33 cellular contexts compared by ENCODE assay signal in genomic region chr2:78778756-78779510, GRCh38.
"Had no signal": no experiment of that assay in that cellular context is flagged by ENCODE, and none has a peak within 500 bp of the region (broad histone marks: within the 10 kb centered on the region; RNA-seq: fewer than 3 reads in every experiment).

No MANE protein-coding gene starts in this region.

- H3K4me1 Mint-ChIP-seq: activated CD4-positive, alpha-beta memory T cell treated with anti-CD3 and anti-CD28 coated beads, Interleukin-2, amount 10 ng/mL, durations not matched to agents 7 days and 5 days; activated CD4-positive, alpha-beta T cell treated with anti-CD3 and anti-CD28 coated beads, Interleukin-2, amount 10 ng/mL, durations not matched to agents 7 days and 5 days; naive thymus-derived CD8-positive, alpha-beta T cell; neural crest cell; T-helper 17 cell had no signal

- H3K4me3 Mint-ChIP-seq: activated CD4-positive, alpha-beta memory T cell treated with anti-CD3 and anti-CD28 coated beads, Interleukin-2, amount 10 ng/mL, durations not matched to agents 7 days and 5 days; activated CD4-positive, alpha-beta T cell treated with anti-CD3 and anti-CD28 coated beads, Interleukin-2, amount 10 ng/mL, durations not matched to agents 7 days and 5 days; activated naive CD8-positive, alpha-beta T cell; effector memory CD8-positive, alpha-beta T cell; naive thymus-derived CD8-positive, alpha-beta T cell; neural crest cell; T-helper 17 cell had no signal

- DNase-seq: activated CD4-positive, alpha-beta memory T cell treated with anti-CD3 and anti-CD28 coated beads, Interleukin-2, amount 10 ng/mL, durations not matched to agents 7 days and 5 days; activated CD4-positive, alpha-beta T cell treated with anti-CD3 and anti-CD28 coated beads for 1 hour; activated CD4-positive, alpha-beta T cell treated with anti-CD3 and anti-CD28 coated beads, Interleukin-2, amount 10 ng/mL, durations not matched to agents 7 days and 5 days; activated CD8-positive, alpha-beta memory T cell treated with anti-CD3 and anti-CD28 coated beads, Interleukin-2, amount 50 U/mL, for 48 hours; activated naive CD4-positive, alpha-beta T cell treated with Interleukin-2 at 50 U/mL for 16 hours; activated T-cell treated with anti-CD3 and anti-CD28 coated beads, Interleukin-2, amount 50 U/mL, for 48 hours; adrenal gland; aorta; body of pancreas; cerebellar nuclear complex; dorsolateral prefrontal cortex; effector memory CD8-positive, alpha-beta T cell; erythroblast; gastrocnemius medialis; glutamatergic neuron; left ventricle myocardium inferior; naive thymus-derived CD8-positive, alpha-beta T cell; nucleus accumbens; psoas muscle; stimulated activated CD4-positive, alpha-beta T cell treated with anti-CD3 and anti-CD28 coated beads, Interleukin-12 subunit alpha, Interleukin-12 subunit beta, amount 100 ng/mL, for 4 hours; stimulated activated CD4-positive, alpha-beta T cell treated with anti-CD3 and anti-CD28 coated beads, Interleukin-4, amount 100 ng/mL, for 1 hour; T-helper 17 cell; T1000; WERI-Rb-1 had no signal

- H3K27ac Mint-ChIP-seq: activated CD4-positive, alpha-beta memory T cell treated with anti-CD3 and anti-CD28 coated beads, Interleukin-2, amount 10 ng/mL, durations not matched to agents 7 days and 5 days; activated CD4-positive, alpha-beta T cell treated with anti-CD3 and anti-CD28 coated beads, Interleukin-2, amount 10 ng/mL, durations not matched to agents 7 days and 5 days; activated naive CD8-positive, alpha-beta T cell; activated T-helper 2 cell treated with anti-CD3 and anti-CD28 coated beads, Interferon-gamma antibody, Interleukin-2, Interleukin-4, amounts not matched to agents 10 μg/mL and 5 μg/mL and 100 μg/mL, durations not matched to agents 14 hours and 24 hours and 36 hours; effector memory CD8-positive, alpha-beta T cell; naive thymus-derived CD8-positive, alpha-beta T cell; T-helper 17 cell had no signal

- H2AFZ ChIP-seq: parathyroid adenoma had no signal

- H3K4me3 ChIP-seq: adrenal gland, body of pancreas, coronary artery, left ventricle myocardium inferior, suprapubic skin, tibial nerve had no signal

- FAIRE-seq: islet of Langerhans had no signal

- H3K36me3 ChIP-seq: adrenal gland, gastrocnemius medialis, left ventricle myocardium inferior, suprapubic skin, tibial nerve, WERI-Rb-1 had no signal

- H3K4me1 ChIP-seq: adrenal gland, left ventricle myocardium inferior, parathyroid adenoma, psoas muscle, suprapubic skin, tibial nerve had no signal

- H3K27ac ChIP-seq: adrenal gland, body of pancreas, coronary artery, dorsolateral prefrontal cortex, left ventricle myocardium inferior, parathyroid adenoma, suprapubic skin, tibial nerve, WERI-Rb-1 had no signal

- H3K9me3 Mint-ChIP-seq: neural crest cell had no signal

- H3K9ac ChIP-seq: parathyroid adenoma had no signal

- H3K27me3 Mint-ChIP-seq: activated CD4-positive, alpha-beta memory T cell treated with anti-CD3 and anti-CD28 coated beads, Interleukin-2, amount 10 ng/mL, durations not matched to agents 7 days and 5 days; activated CD4-positive, alpha-beta T cell treated with anti-CD3 and anti-CD28 coated beads, Interleukin-2, amount 10 ng/mL, durations not matched to agents 7 days and 5 days; activated naive CD8-positive, alpha-beta T cell; effector memory CD8-positive, alpha-beta T cell; naive thymus-derived CD8-positive, alpha-beta T cell; T-helper 17 cell had no signal

- H3K27me3 ChIP-seq: adrenal gland, body of pancreas, dorsolateral prefrontal cortex, gastrocnemius medialis, suprapubic skin, tibial nerve had no signal

- H3K36me3 Mint-ChIP-seq: activated naive CD8-positive, alpha-beta T cell had no signal

- H3K9me3 ChIP-seq: adrenal gland, body of pancreas, psoas muscle, suprapubic skin had no signal

- ATAC-seq: body of pancreas; effector memory CD8-positive, alpha-beta T cell; gastrocnemius medialis; naive thymus-derived CD8-positive, alpha-beta T cell; SK-N-SH treated with all-trans-retinoic acid at 6 μM for 48 hours; T-helper 17 cell had no signal

- H3K79me2 ChIP-seq: parathyroid adenoma had no signal
